ENCODE assay signal across 8 cellular contexts in genomic region chr9:128124873-128125574, GRCh38. TPM values are rescaled to one million over a fixed set of nuclear protein-coding genes. Genes with fewer than 3 reads are reported as not detected.
A peak's percentile ranks its signal among the peaks of the same experiment; 100 is the strongest.
DNase-seq lines count a peak whose midpoint lies in the region; ATAC-seq, FAIRE-seq and TF ChIP-seq lines count a peak whose summit lies in the region.

No MANE protein-coding gene starts in this region.

- H3K4me3 Mint-ChIP-seq in WTC11: peak overlapping the region; percentile 80
- H3K4me3 Mint-ChIP-seq in nephron: peak overlapping the region; percentile 66 to 85 (median 72)

- peak overlapping the region; percentile 83 for H3K4me3 ChIP-seq in Loucy (ENCODE audit: low read length, poor library complexity, severe bottlenecking)
- no peak overlapping the region for H3K4me3 ChIP-seq in esophagus muscularis mucosa

- peaks cover 17% of the 10 kb centered on the region for H3K4me1 Mint-ChIP-seq in WTC11
- peaks cover 20% of the 10 kb centered on the region for H3K4me1 Mint-ChIP-seq in nephron

- peak overlapping the region in 1 of 4 donors; percentile 16 for H3K27ac ChIP-seq in esophagus muscularis mucosa (replicated peaks in 1 of 4)

- peaks cover 9% of the 10 kb centered on the region for H3K9me3 Mint-ChIP-seq in WTC11
- H3K9me3 Mint-ChIP-seq in nephron: no peaks in the 10 kb centered on the region

- no peak for FAIRE-seq in frontal cortex (lab: Jason Lieb, UNC)

- ATAC-seq in WTC11 (peak; percentile 34), GM21526 (IDR thresholded peaks at IDR 0.05; ENCODE audit: low FRiP score, unreplicated experiment) (no peak), GM19455 (IDR thresholded peaks at IDR 0.05; ENCODE audit: unreplicated experiment) (no peak)

- H3K36me3 Mint-ChIP-seq in WTC11: peaks cover 23% of the 10 kb centered on the region
- H3K36me3 Mint-ChIP-seq in nephron (ENCODE audit: low read depth): peaks cover 3% of the 10 kb centered on the region

- no peak for TF ChIP-seq EP300 in esophagus muscularis mucosa (IDR thresholded peaks at IDR 0.05)

- no peaks in the 10 kb centered on the region for H3K9me2 ChIP-seq in Loucy (replicated peaks; ENCODE audit: low read depth, low read length)

- H4K20me1 ChIP-seq in Loucy (ENCODE audit: insufficient read depth, low read length, poor library complexity, severe bottlenecking): peaks cover 10% of the 10 kb centered on the region

- peaks cover 32% of the 10 kb centered on the region for H3K79me2 ChIP-seq in Loucy (ENCODE audit: insufficient read depth, low read length)

- H3K9ac ChIP-seq in Loucy (ENCODE audit: low read depth, low read length, poor library complexity, severe bottlenecking): peak overlapping the region; percentile 78

- peak; percentile 48 for DNase-seq in EH (ENCODE audit: low read depth)
- DNase-seq in WTC11 (ENCODE audit: low spot score): peak; percentile 92
- DNase-seq in esophagus muscularis mucosa (ENCODE audit: extremely low spot score): no peak
- DNase-seq in frontal cortex (ENCODE audit: low spot score in 2 of 2): no peak

- H3K27ac Mint-ChIP-seq in WTC11 (peak overlapping the region; percentile 57; the same call in 1 of the 2 replicates), nephron (peak overlapping the region in 2 of 3 experiments; percentile 22 to 46)

- H2AFZ ChIP-seq in Loucy (ENCODE audit: low read length): no peak overlapping the region

- POLR2A ChIA-PET in WTC11 (lab: Charles Lee): interaction anchor here (1.6 kb wide), 1 partner anchor 35 kb away, joined by 6 read pairs; the partner anchor contains the start of gene BBLN

- H3K4me1 ChIP-seq in Loucy (ENCODE audit: insufficient read depth, low read length, poor library complexity, severe bottlenecking) (peaks cover 22% of the 10 kb centered on the region), esophagus muscularis mucosa (peaks cover 29 to 39% (median 38%) of the 10 kb centered on the region in 4 donors)

- peaks cover 15% of the 10 kb centered on the region for H3K27me3 Mint-ChIP-seq in WTC11 (ENCODE audit: low read depth)
- H3K27me3 Mint-ChIP-seq in nephron (ENCODE audit: low read depth): no peaks in the 10 kb centered on the region

- peak; percentile 88 for TF ChIP-seq CTCF in Loucy (conservative IDR thresholded peaks at IDR 0.05; ENCODE audit: low read length)
- TF ChIP-seq CTCF in WTC11 (IDR thresholded peaks at IDR 0.05): peak; percentile 54; the same call in 1 of the 2 replicates
- TF ChIP-seq CTCF in esophagus muscularis mucosa (IDR thresholded peaks at IDR 0.05): peak; percentile 36 to 51 (median 47)
- peak; percentile 40 to 52 (median 44) for TF ChIP-seq CTCF in nephron (IDR thresholded peaks at IDR 0.05; ENCODE audit: unreplicated experiment in 3 of 3)

- intact Hi-C loops in esophagus muscularis mucosa (cut with DNase I): no loop called here

- H3K4me2 ChIP-seq in Loucy (ENCODE audit: low read depth, low read length, poor library complexity, severe bottlenecking): peak overlapping the region; percentile 92

- CTCF ChIA-PET in WTC11 (lab: Charles Lee): interaction anchor here (0.6 to 3.7 kb wide), 62 partner anchors 7 to 418 kb away, joined by 3 to 44 read pairs (median 4); partner anchors contain the start of genes BBLN, CFAP157, CIZ1 and DNM1

- TF ChIP-seq POLR2A in esophagus muscularis mucosa (IDR thresholded peaks at IDR 0.05; ENCODE audit: low read depth): no peak

- H3K36me3 ChIP-seq in Loucy (ENCODE audit: insufficient read depth, low read length) (peaks cover 10% of the 10 kb centered on the region; the same call in 1 of the 2 replicates), esophagus muscularis mucosa (peaks cover 14 to 50% (median 44%) of the 10 kb centered on the region in 4 donors)

- H3K9me3 ChIP-seq in Loucy (ENCODE audit: insufficient read depth, low read depth, low read length) (no peaks in the 10 kb centered on the region), esophagus muscularis mucosa (no peaks in the 10 kb centered on the region)

- 62% methylated on average over 14 of the region's 15 CpGs for WGBS in esophagus muscularis mucosa

- H3K27me3 ChIP-seq in Loucy (ENCODE audit: insufficient read depth, low read length, poor library complexity, severe bottlenecking) (no peaks in the 10 kb centered on the region), esophagus muscularis mucosa (no peaks in the 10 kb centered on the region)

- H3F3A ChIP-seq in Loucy (ENCODE audit: low read depth): no peaks in the 10 kb centered on the region

TF ChIP-seq in WTC11, 78 proteins besides CTCF, POLR2A, EP300 and RAD21 (continues in another document):
- TF ChIP-seq, protein P1, sequence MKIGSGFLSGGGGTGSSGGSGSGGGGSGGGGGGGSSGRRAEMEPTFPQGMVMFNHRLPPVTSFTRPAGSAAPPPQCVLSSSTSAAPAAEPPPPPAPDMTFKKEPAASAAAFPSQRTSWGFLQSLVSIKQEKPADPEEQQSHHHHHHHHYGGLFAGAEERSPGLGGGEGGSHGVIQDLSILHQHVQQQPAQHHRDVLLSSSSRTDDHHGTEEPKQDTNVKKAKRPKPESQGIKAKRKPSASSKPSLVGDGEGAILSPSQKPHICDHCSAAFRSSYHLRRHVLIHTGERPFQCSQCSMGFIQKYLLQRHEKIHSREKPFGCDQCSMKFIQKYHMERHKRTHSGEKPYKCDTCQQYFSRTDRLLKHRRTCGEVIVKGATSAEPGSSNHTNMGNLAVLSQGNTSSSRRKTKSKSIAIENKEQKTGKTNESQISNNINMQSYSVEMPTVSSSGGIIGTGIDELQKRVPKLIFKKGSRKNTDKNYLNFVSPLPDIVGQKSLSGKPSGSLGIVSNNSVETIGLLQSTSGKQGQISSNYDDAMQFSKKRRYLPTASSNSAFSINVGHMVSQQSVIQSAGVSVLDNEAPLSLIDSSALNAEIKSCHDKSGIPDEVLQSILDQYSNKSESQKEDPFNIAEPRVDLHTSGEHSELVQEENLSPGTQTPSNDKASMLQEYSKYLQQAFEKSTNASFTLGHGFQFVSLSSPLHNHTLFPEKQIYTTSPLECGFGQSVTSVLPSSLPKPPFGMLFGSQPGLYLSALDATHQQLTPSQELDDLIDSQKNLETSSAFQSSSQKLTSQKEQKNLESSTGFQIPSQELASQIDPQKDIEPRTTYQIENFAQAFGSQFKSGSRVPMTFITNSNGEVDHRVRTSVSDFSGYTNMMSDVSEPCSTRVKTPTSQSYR (CRISPR knock-in tag; IDR thresholded peaks at IDR 0.05): no peak
- TF ChIP-seq GTF2I (CRISPR knock-in tag; conservative IDR thresholded peaks at IDR 0.05) (0 out of 2 replicates have a peak, but pooled peaks have one; percentile 33), ATF3 (CRISPR knock-in tag; conservative IDR thresholded peaks at IDR 0.05) (no peak), ETV6 (CRISPR knock-in tag; IDR thresholded peaks at IDR 0.05) (no peak)
- TF ChIP-seq, protein P2, sequence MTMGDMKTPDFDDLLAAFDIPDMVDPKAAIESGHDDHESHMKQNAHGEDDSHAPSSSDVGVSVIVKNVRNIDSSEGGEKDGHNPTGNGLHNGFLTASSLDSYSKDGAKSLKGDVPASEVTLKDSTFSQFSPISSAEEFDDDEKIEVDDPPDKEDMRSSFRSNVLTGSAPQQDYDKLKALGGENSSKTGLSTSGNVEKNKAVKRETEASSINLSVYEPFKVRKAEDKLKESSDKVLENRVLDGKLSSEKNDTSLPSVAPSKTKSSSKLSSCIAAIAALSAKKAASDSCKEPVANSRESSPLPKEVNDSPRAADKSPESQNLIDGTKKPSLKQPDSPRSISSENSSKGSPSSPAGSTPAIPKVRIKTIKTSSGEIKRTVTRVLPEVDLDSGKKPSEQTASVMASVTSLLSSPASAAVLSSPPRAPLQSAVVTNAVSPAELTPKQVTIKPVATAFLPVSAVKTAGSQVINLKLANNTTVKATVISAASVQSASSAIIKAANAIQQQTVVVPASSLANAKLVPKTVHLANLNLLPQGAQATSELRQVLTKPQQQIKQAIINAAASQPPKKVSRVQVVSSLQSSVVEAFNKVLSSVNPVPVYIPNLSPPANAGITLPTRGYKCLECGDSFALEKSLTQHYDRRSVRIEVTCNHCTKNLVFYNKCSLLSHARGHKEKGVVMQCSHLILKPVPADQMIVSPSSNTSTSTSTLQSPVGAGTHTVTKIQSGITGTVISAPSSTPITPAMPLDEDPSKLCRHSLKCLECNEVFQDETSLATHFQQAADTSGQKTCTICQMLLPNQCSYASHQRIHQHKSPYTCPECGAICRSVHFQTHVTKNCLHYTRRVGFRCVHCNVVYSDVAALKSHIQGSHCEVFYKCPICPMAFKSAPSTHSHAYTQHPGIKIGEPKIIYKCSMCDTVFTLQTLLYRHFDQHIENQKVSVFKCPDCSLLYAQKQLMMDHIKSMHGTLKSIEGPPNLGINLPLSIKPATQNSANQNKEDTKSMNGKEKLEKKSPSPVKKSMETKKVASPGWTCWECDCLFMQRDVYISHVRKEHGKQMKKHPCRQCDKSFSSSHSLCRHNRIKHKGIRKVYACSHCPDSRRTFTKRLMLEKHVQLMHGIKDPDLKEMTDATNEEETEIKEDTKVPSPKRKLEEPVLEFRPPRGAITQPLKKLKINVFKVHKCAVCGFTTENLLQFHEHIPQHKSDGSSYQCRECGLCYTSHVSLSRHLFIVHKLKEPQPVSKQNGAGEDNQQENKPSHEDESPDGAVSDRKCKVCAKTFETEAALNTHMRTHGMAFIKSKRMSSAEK (CRISPR knock-in tag; IDR thresholded peaks at IDR 0.05; ENCODE audit: borderline replicate concordance): no peak

RNA-seq across cellular contexts. Expression of gene PTGES2, which starts 2.5 kb away (rescaled TPM):
- total RNA-seq in WTC11 (2021) (96.2 to 118 TPM (median 98.4 TPM) in 3 replicates), esophagus muscularis mucosa (10 to 100 TPM; 58.0 to 72.7 (median 60.5) TPM), frontal cortex (58.3 TPM)

RNA-seq across cellular contexts. Expression of gene LCN2, which starts 24.2 kb away (rescaled TPM):
- total RNA-seq in WTC11 (2021) (1.0 to 3.0 TPM (median 1.3 TPM) in 3 replicates), esophagus muscularis mucosa (1 to 10 TPM in 1 of 4 donors, under 1 TPM in 1, not detected in 2; 0.83 to 6.2 TPM), frontal cortex (not detected)

RNA-seq across cellular contexts. Expression of gene BBLN, which starts 35.0 kb away (rescaled TPM):
- total RNA-seq in WTC11 (2021) (77.1 to 86.9 TPM (median 86.6 TPM) in 3 replicates), esophagus muscularis mucosa (100 to 1,000 TPM; 132 to 213 (median 148) TPM), frontal cortex (55.4 TPM)

RNA-seq across cellular contexts. Expression of gene SLC25A25, which starts 57.0 kb away (rescaled TPM):
- total RNA-seq in WTC11 (2021): 15.2 to 17.4 TPM (median 15.2 TPM) in 3 replicates
- 100 to 1,000 TPM in 1 of 4 donors, 10 to 100 TPM in 3; 14.5 to 140 (median 21.3) TPM for total RNA-seq in esophagus muscularis mucosa
- 29.8 TPM for total RNA-seq in frontal cortex

RNA-seq across cellular contexts. Expression of gene NAIF1, which starts 57.9 kb away (rescaled TPM):
- total RNA-seq in WTC11 (2021) (11.9 to 13.4 TPM (median 12.4 TPM) in 3 replicates), esophagus muscularis mucosa (10 to 100 TPM in 2 of 4 donors, 1 to 10 TPM in 2; 5.4 to 12.0 (median 9.7) TPM), frontal cortex (9.0 TPM)

Comparison
In these comparisons a context has a peak if more than half of its experiments do, and no peak if none do; other contexts are left out.
1. DNase-seq: peak in EH (single experiment) and WTC11 (single experiment); none in esophagus muscularis mucosa (single experiment) and frontal cortex (0 of 2).
2. Peak in every context shown above with its lines, with median percentiles within 50 percentile points of each other: CTCF ChIP-seq.